Comparison of ENCODE assay signal across 11 cellular contexts in the genomic region with DNA sequence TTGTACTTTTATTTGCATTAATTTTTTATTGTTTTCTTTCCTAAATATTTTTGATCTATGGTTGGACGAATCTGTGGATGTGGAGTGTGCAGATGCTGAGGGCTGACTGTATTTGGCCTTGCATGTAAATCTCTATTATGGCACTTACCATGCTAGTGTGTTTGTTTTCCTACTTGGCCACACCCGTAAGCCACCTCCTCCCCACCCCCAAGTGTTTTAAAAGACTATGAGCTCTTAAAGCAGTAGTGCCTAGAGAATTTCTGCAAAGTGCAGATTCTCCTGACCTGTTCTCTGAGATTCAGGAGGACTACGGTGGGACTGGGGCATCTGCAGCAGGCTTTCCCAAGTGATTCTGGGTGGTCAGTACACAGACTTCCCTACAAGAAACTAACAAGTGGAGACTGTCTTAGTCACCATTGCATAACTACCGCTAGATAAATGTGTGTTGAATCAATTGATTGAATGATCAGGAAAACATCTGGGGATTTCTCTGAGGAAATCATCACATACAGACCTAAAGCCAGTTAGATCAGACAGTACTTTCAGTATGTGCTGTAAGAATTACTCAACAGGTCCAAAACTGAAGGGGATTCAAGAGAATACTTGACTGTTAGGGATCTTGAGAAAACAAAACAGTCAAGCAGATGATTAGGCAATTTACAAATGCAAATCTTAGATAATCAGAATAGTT. TPM values are rescaled to one million over a fixed set of nuclear protein-coding genes. Genes with fewer than 3 reads are reported as not detected.
DNase-seq lines count a peak whose midpoint lies in the region; ATAC-seq and TF ChIP-seq lines count a peak whose summit lies in the region.
"Had no signal": no experiment of that assay in that cellular context is flagged by ENCODE, and none has a peak within 500 bp of the region (broad histone marks: within the 10 kb centered on the region; RNA-seq: fewer than 3 reads in every experiment).

No MANE protein-coding gene starts in this region.

- intact Hi-C loops in OCI-LY7 (cut with micrococcal nuclease; ENCODE audit: unreplicated experiment) (no loop called here), upper lobe of right lung (cut with DNase I) (no loop called here), lower leg skin (cut with DNase I; ENCODE audit: low total_unique reads) (no loop called here)

- no peak overlapping the region for H3K9ac ChIP-seq in fibroblast of lung (ENCODE audit: insufficient read depth, low read length)
- H3K9ac ChIP-seq: SK-N-SH had no signal

- peak; percentile 50 for ATAC-seq in stimulated activated naive CD8-positive, alpha-beta T cell treated with anti-CD3 and anti-CD28 coated beads, Interleukin-15, amount 100 ng/mL, for 72 hours
- ATAC-seq in stimulated activated naive CD8-positive, alpha-beta T cell treated with anti-CD3 and anti-CD28 coated beads, Interleukin-15, Interleukin-2, amounts not matched to agents 100 U/mL and 50 U/mL, for 24 hours, result no peak
- peak; percentile 84 for ATAC-seq in upper lobe of right lung

- CTCF ChIA-PET in OCI-LY7 (lab: Charles Lee; ENCODE audit: unreplicated experiment), result interaction anchor here (1.1 kb wide), 1 partner anchor 434 kb away, joined by 3 read pairs; no protein-coding TSS in a partner anchor

- H3K9me2 ChIP-seq in OCI-LY7 (ENCODE audit: insufficient read depth, low read length), result no peaks in the 10 kb centered on the region
- H3K9me2 ChIP-seq: SK-N-SH had no signal

- no peak for TF ChIP-seq POLR2A in lower leg skin (IDR thresholded peaks at IDR 0.05)

- DNase-seq in stimulated activated naive CD8-positive, alpha-beta T cell treated with anti-CD3 and anti-CD28 coated beads, Interleukin-15, amount 100 ng/mL, for 72 hours, result no peak
- no peak for DNase-seq in stimulated activated naive CD8-positive, alpha-beta T cell treated with anti-CD3 and anti-CD28 coated beads, Interleukin-15, Interleukin-2, amounts not matched to agents 100 U/mL and 50 U/mL, for 24 hours
- DNase-seq in OCI-LY7 (ENCODE audit: low spot score) (no peak), fibroblast of lung (ENCODE audit: low read depth in 2 of 2) (peak; percentile 38 to 62), upper lobe of right lung (no peak), NCI-H1694 treated with DMSO at 0.1 percent for 48 hours (lab: John Stamatoyannopoulos, UW) (no peak), lower leg skin (ENCODE audit: low spot score in 2 of 2) (no peak)
- no peak for DNase-seq in stimulated activated CD4-positive, alpha-beta T cell treated with anti-CD3 and anti-CD28 coated beads, Interleukin-4, amount 100 ng/mL, for 24 hours
- DNase-seq: DMS53, NCI-H1105 treated with DMSO at 0.1 percent for 48 hours, SK-N-SH had no signal

- H2AFZ ChIP-seq in OCI-LY7 (ENCODE audit: low read length) (0 out of 2 replicates have a peak overlapping the region, but pooled peaks have one; percentile 11), fibroblast of lung (ENCODE audit: low read length) (no peak overlapping the region)

- H3K4me3 ChIP-seq in OCI-LY7 (ENCODE audit: low read depth, low read length, poor library complexity, severe bottlenecking) (no peak overlapping the region), fibroblast of lung (replicated peaks in 1 of 4; ENCODE audit: control extremely low read depth in 1 of 4, insufficient read depth in 1 of 4, low read depth in 3 of 4, low read length in 4 of 4) (no peak overlapping the region), upper lobe of right lung (no peak overlapping the region), lower leg skin (ENCODE audit: low read depth, poor library complexity, severe bottlenecking) (no peak overlapping the region)

- no peaks in the 10 kb centered on the region for H3K27me3 Mint-ChIP-seq in stimulated activated naive CD8-positive, alpha-beta T cell treated with anti-CD3 and anti-CD28 coated beads, Interleukin-15, amount 100 ng/mL, for 72 hours

- H3K36me3 ChIP-seq in OCI-LY7 (ENCODE audit: insufficient read depth, low read length) (no peaks in the 10 kb centered on the region), fibroblast of lung (ENCODE audit: control insufficient read depth, insufficient read depth, low read length) (no peaks in the 10 kb centered on the region), upper lobe of right lung (no peaks in the 10 kb centered on the region)

- TF ChIP-seq CTCF in OCI-LY7 (conservative IDR thresholded peaks at IDR 0.05; ENCODE audit: low read length) (no peak), fibroblast of lung (conservative IDR thresholded peaks at IDR 0.05 in 1 of 2, IDR thresholded peaks at IDR 0.05 in 1 of 2; ENCODE audit: low read depth in 1 of 2, low read length in 2 of 2) (no peak), upper lobe of right lung (IDR thresholded peaks at IDR 0.05) (no peak), lower leg skin (IDR thresholded peaks at IDR 0.05) (no peak)

- H3K27ac ChIP-seq in OCI-LY7 (ENCODE audit: low read depth, low read length, poor library complexity, severe bottlenecking) (no peak overlapping the region), fibroblast of lung (ENCODE audit: insufficient read depth, low read length) (no peak overlapping the region), upper lobe of right lung (peak overlapping the region; percentile 20)

- H3K4me2 ChIP-seq in OCI-LY7 (ENCODE audit: low read length) (no peak overlapping the region), fibroblast of lung (ENCODE audit: extremely low read depth, insufficient read depth, low read length) (peak overlapping the region; percentile 25)
- H3K4me2 ChIP-seq: SK-N-SH had no signal

- H3K9me3 Mint-ChIP-seq in stimulated activated naive CD8-positive, alpha-beta T cell treated with anti-CD3 and anti-CD28 coated beads, Interleukin-15, amount 100 ng/mL, for 72 hours, result no peaks in the 10 kb centered on the region

- H3K27ac Mint-ChIP-seq in stimulated activated naive CD8-positive, alpha-beta T cell treated with anti-CD3 and anti-CD28 coated beads, Interleukin-15, amount 100 ng/mL, for 72 hours, result no peak overlapping the region

- peaks cover 50% of the 10 kb centered on the region for H3K4me1 Mint-ChIP-seq in stimulated activated naive CD8-positive, alpha-beta T cell treated with anti-CD3 and anti-CD28 coated beads, Interleukin-15, amount 100 ng/mL, for 72 hours

- no peak overlapping the region for H3K4me3 Mint-ChIP-seq in stimulated activated naive CD8-positive, alpha-beta T cell treated with anti-CD3 and anti-CD28 coated beads, Interleukin-15, amount 100 ng/mL, for 72 hours

- H3K9me3 ChIP-seq in OCI-LY7 (ENCODE audit: low read length), result no peaks in the 10 kb centered on the region
- no peaks in the 10 kb centered on the region for H3K9me3 ChIP-seq in fibroblast of lung (ENCODE audit: control insufficient read depth, insufficient read depth, low read depth, low read length)
- no peaks in the 10 kb centered on the region for H3K9me3 ChIP-seq in upper lobe of right lung
- H3K9me3 ChIP-seq: SK-N-SH had no signal

- H3K27me3 ChIP-seq in fibroblast of lung (ENCODE audit: control insufficient read depth, insufficient read depth, low read length), result no peaks in the 10 kb centered on the region
- no peaks in the 10 kb centered on the region for H3K27me3 ChIP-seq in upper lobe of right lung

- 36% methylated on average over 4 of the region's 4 CpGs for WGBS in lower leg skin, 2 donors

- BruUV-seq in OCI-LY7 (replicated peaks; lab: Mats Ljungman, UMichigan), result no TSS peak

- no peaks in the 10 kb centered on the region for H4K20me1 ChIP-seq in OCI-LY7 (ENCODE audit: insufficient read depth, low read length)
- no peaks in the 10 kb centered on the region for H4K20me1 ChIP-seq in fibroblast of lung (ENCODE audit: control insufficient read depth, extremely low read depth, insufficient read depth, low read length)

- H3K4me1 ChIP-seq in OCI-LY7 (ENCODE audit: insufficient read depth, low read length, poor library complexity, severe bottlenecking), result peaks cover 14% of the 10 kb centered on the region
- peaks cover 8% of the 10 kb centered on the region for H3K4me1 ChIP-seq in fibroblast of lung (ENCODE audit: control insufficient read depth, extremely low read depth, insufficient read depth, low read length)
- H3K4me1 ChIP-seq in upper lobe of right lung, result peaks cover 27% of the 10 kb centered on the region

- H3K79me2 ChIP-seq in OCI-LY7 (ENCODE audit: insufficient read depth, low read depth, low read length) (no peaks in the 10 kb centered on the region), fibroblast of lung (ENCODE audit: control insufficient read depth, insufficient read depth, low read length) (no peaks in the 10 kb centered on the region)

- POLR2A ChIA-PET in OCI-LY7 (lab: Charles Lee), result interaction anchor here (1.1 to 2.5 kb wide), 3 partner anchors 10 to 23 kb away, joined by 5 to 9 read pairs (median 8); no protein-coding TSS in a partner anchor

RNA-seq across cellular contexts. Expression of a gene that starts 6.2 kb away (rescaled TPM):
- total RNA-seq in OCI-LY7 (2014; rRNA removed; shearing (Covaris generic)), result 9.7 and 10.0 TPM in 2 replicates
- total RNA-seq in OCI-LY7 (2022) (13.4 and 14.8 TPM in 2 replicates), fibroblast of lung (15.9 and 22.1 TPM in 2 replicates), upper lobe of right lung (56.9 TPM), lower leg skin (10 to 100 TPM; 59.1 to 70.3 (median 68.5) TPM)
- 8.6 and 11.8 TPM in 2 replicates for polyA plus RNA-seq in fibroblast of lung
- polyA plus RNA-seq in fibroblast of lung (2012), result 7.7 and 10.8 TPM in 2 replicates
- polyA minus RNA-seq in fibroblast of lung (ENCODE audit: low replicate concordance), result 5.3 and 9.9 TPM in 2 replicates

Comparison
In these comparisons a context has a peak if more than half of its experiments do, and no peak if none do; other contexts are left out.
1. DNase-seq: peak in fibroblast of lung (2 of 2); none in stimulated activated naive CD8-positive, alpha-beta T cell treated with anti-CD3 and anti-CD28 coated beads, Interleukin-15, amount 100 ng/mL, for 72 hours (0 of 2), stimulated activated naive CD8-positive, alpha-beta T cell treated with anti-CD3 and anti-CD28 coated beads, Interleukin-15, Interleukin-2, amounts not matched to agents 100 U/mL and 50 U/mL, for 24 hours (single experiment), OCI-LY7 (single experiment), upper lobe of right lung (single experiment), NCI-H1694 treated with DMSO at 0.1 percent for 48 hours (single experiment), stimulated activated CD4-positive, alpha-beta T cell treated with anti-CD3 and anti-CD28 coated beads, Interleukin-4, amount 100 ng/mL, for 24 hours (single experiment) and lower leg skin (0 of 2).